ENCODE assay signal across 9 cellular contexts in genomic region chr7:55367283-55367840, GRCh38. TPM values are rescaled to one million over a fixed set of nuclear protein-coding genes. Genes with fewer than 3 reads are reported as not detected.
A peak's percentile ranks its signal among the peaks of the same experiment; 100 is the strongest.
DNase-seq lines count a peak whose midpoint lies in the region; ATAC-seq and TF ChIP-seq lines count a peak whose summit lies in the region.
"Had no signal": no experiment of that assay in that cellular context is flagged by ENCODE, and none has a peak within 500 bp of the region (broad histone marks: within the 10 kb centered on the region; RNA-seq: fewer than 3 reads in every experiment).

No MANE protein-coding gene starts in this region.

- H3K36me3 ChIP-seq in adipocyte (ENCODE audit: control insufficient read depth, insufficient read depth, low read length, severe bottlenecking) (no peaks in the 10 kb centered on the region), right lobe of liver (no peaks in the 10 kb centered on the region), tibial artery (no peaks in the 10 kb centered on the region)

- intact Hi-C loops in right lobe of liver (cut with DNase I) (no loop called here), tibial artery (cut with DNase I; ENCODE audit: low total_unique reads) (loop anchor here (5.0 to 10.0 kb wide), 2 partner anchors 517 to 610 kb away; partner anchors contain the start of genes SEC61G and ZNF713)

- TF ChIP-seq POLR2A in right lobe of liver (IDR thresholded peaks at IDR 0.05): no peak

- H3K4me1 ChIP-seq in adipocyte (ENCODE audit: control insufficient read depth, insufficient read depth, low read length): peaks cover 16% of the 10 kb centered on the region
- H3K4me1 ChIP-seq in right lobe of liver: peaks cover 0 to 18% (median 9%) of the 10 kb centered on the region in 4 donors
- peaks cover 0 to 24% (median 15%) of the 10 kb centered on the region in 4 donors for H3K4me1 ChIP-seq in tibial artery

- H3K9ac ChIP-seq in adipocyte (ENCODE audit: low read length): no peak overlapping the region

- no peak for ATAC-seq in activated T-cell treated with anti-CD3 and anti-CD28 coated beads, Interleukin-2, amount 50 U/mL, for 72 hours (replicated peaks in 1 of 2)
- no peak for ATAC-seq in right lobe of liver
- ATAC-seq: esophagus mucosa had no signal

- no peaks in the 10 kb centered on the region for H3K27me3 ChIP-seq in adipocyte (replicated peaks; ENCODE audit: control insufficient read depth, insufficient read depth, low read length)
- H3K27me3 ChIP-seq in right lobe of liver: no peaks in the 10 kb centered on the region
- no peaks in the 10 kb centered on the region for H3K27me3 ChIP-seq in tibial artery

- no peak for TF ChIP-seq CTCF in right lobe of liver (IDR thresholded peaks at IDR 0.05)
- TF ChIP-seq CTCF in tibial artery (IDR thresholded peaks at IDR 0.05): no peak

- no peaks in the 10 kb centered on the region for H3K27me3 Mint-ChIP-seq in activated T-cell treated with anti-CD3 and anti-CD28 coated beads, Interleukin-2, amount 50 U/mL, for 72 hours (ENCODE audit: low read depth)

- no peak for DNase-seq in activated T-cell treated with anti-CD3 and anti-CD28 coated beads, Interleukin-2, amount 50 U/mL, for 72 hours
- DNase-seq in activated T-cell treated with anti-CD3 and anti-CD28 coated beads for 4 hours (no peak), adipocyte (ENCODE audit: low read depth) (no peak), right lobe of liver (no peak), tibial artery (no peak), NCI-H2171 (lab: John Stamatoyannopoulos, UW) (no peak), AG20443 (ENCODE audit: low spot score) (no peak), DMS114 treated with DMSO at 0.1 percent for 48 hours (lab: John Stamatoyannopoulos, UW; ENCODE audit: unreplicated experiment) (no peak)

- H3K27ac ChIP-seq in right lobe of liver (no peak overlapping the region), tibial artery (no peak overlapping the region)

- no peaks in the 10 kb centered on the region for H3K9me3 Mint-ChIP-seq in activated T-cell treated with anti-CD3 and anti-CD28 coated beads, Interleukin-2, amount 50 U/mL, for 72 hours

- H3K36me3 Mint-ChIP-seq in activated T-cell treated with anti-CD3 and anti-CD28 coated beads, Interleukin-2, amount 50 U/mL, for 72 hours (ENCODE audit: insufficient read depth in 2 of 2): peaks cover 0 to 2% of the 10 kb centered on the region in 2 donors

- peaks cover 18% of the 10 kb centered on the region for H3K4me1 Mint-ChIP-seq in activated T-cell treated with anti-CD3 and anti-CD28 coated beads, Interleukin-2, amount 50 U/mL, for 72 hours (ENCODE audit: low read depth)

- H3K4me3 ChIP-seq in adipocyte (ENCODE audit: low read length): peak overlapping the region; percentile 99
- H3K4me3 ChIP-seq in right lobe of liver: peak overlapping the region; percentile 93 to 98 (median 98)
- H3K4me3 ChIP-seq in tibial artery: peak overlapping the region; percentile 82 to 94

- 95% methylated on average over 18 of the region's 19 CpGs for WGBS in right lobe of liver (ENCODE audit: insufficient coverage, low coverage, low lambda C conversion rate, missing lambda C conversion rate)

- H3K4me3 Mint-ChIP-seq in activated T-cell treated with anti-CD3 and anti-CD28 coated beads, Interleukin-2, amount 50 U/mL, for 72 hours: peak overlapping the region; percentile 97 to 99

- no peaks in the 10 kb centered on the region for H3K9me3 ChIP-seq in adipocyte (ENCODE audit: control insufficient read depth, low read length)
- no peaks in the 10 kb centered on the region for H3K9me3 ChIP-seq in right lobe of liver
- no peaks in the 10 kb centered on the region for H3K9me3 ChIP-seq in tibial artery

- H3K27ac Mint-ChIP-seq in activated T-cell treated with anti-CD3 and anti-CD28 coated beads, Interleukin-2, amount 50 U/mL, for 72 hours: peak overlapping the region; percentile 90

RNA-seq across cellular contexts. Expression of gene LANCL2, which starts 2.2 kb away (rescaled TPM):
- total RNA-seq in activated T-cell treated with anti-CD3 and anti-CD28 coated beads, Interleukin-2, amount 50 U/mL, for 72 hours: 10 to 100 TPM in 1 of 2 donors, 1 to 10 TPM in 1; 9.5 to 13.0 TPM
- total RNA-seq in right lobe of liver: 10 to 100 TPM in 1 of 6 experiments, 1 to 10 TPM in 5; 7.3 to 12.1 (median 8.3) TPM
